Comparison of ENCODE assay signal across 8 cellular contexts in the genomic region with DNA sequence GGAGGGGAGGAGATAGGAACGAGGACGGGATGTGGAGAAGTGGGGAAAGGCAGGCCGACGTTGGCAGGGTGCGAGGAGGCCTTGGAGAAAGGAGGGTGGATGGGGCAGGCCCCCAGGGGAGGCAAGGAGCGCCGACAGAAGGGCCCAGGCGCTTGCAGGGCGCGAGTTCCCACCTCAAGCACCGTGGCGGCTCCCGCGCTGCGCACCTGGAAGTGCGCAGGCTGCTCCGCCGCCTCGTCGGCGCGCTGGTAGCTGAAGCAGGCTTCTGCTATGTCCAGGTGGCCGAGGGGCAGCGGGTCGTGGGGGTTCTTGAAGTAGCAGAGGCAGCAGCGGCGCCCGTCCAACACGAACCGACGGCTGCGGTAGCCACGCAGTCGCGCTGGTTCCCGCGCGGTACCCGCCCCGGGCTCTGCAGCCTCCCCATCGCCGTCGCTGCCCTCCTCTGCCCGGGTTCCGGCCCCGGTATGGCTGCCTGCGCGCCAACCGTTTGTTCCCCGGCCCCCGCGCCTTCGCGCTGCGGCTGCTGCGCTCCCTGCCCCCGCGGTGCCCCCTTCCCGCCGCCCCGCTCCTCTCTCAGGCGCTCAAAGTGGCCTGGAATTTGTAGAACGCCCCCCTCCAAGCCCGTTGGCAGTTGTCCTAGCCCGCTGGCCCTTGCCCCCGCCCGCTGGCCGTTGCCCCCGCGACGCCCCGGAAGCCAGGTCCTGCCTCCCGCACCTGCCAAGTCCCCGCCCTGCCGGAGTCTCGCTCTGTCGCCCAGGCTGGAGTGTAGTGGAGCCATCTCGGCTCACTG. TPM values are rescaled to one million over a fixed set of nuclear protein-coding genes. Genes with fewer than 3 reads are reported as not detected.
DNase-seq lines count a peak whose midpoint lies in the region; ATAC-seq and TF ChIP-seq lines count a peak whose summit lies in the region.

No MANE protein-coding gene starts in this region.

- H3K4me1 ChIP-seq in colonic mucosa = peaks cover 4% of the 10 kb centered on the region
- peaks cover 20% of the 10 kb centered on the region for H3K4me1 ChIP-seq in lower lobe of right lung

- intact Hi-C loops in colonic mucosa (cut with DNase I) = loop anchor here (5.0 to 10.0 kb wide), 2 partner anchors 37 to 125 kb away; no protein-coding TSS in a partner anchor
- intact Hi-C loops in lower lobe of right lung (cut with DNase I) = no loop called here

- H3K27me3 ChIP-seq in colonic mucosa = no peaks in the 10 kb centered on the region
- no peaks in the 10 kb centered on the region for H3K27me3 ChIP-seq in lower lobe of right lung (ENCODE audit: low read depth)

- TF ChIP-seq CTCF in colonic mucosa (IDR thresholded peaks at IDR 0.05) (no peak), lower lobe of right lung (IDR thresholded peaks at IDR 0.05) (no peak)

- H3K36me3 ChIP-seq in colonic mucosa (no peaks in the 10 kb centered on the region), lower lobe of right lung (peaks cover 5% of the 10 kb centered on the region)

- peak overlapping the region; percentile 72 for H3K4me3 ChIP-seq in colonic mucosa
- H3K4me3 ChIP-seq in lower lobe of right lung = peak overlapping the region; percentile 85

- H3K9me3 ChIP-seq in colonic mucosa (no peaks in the 10 kb centered on the region), lower lobe of right lung (no peaks in the 10 kb centered on the region)

- peak overlapping the region; percentile 78 for H3K27ac ChIP-seq in colonic mucosa
- H3K27ac ChIP-seq in lower lobe of right lung = peak overlapping the region; percentile 77

- ATAC-seq in HG02943 (IDR thresholded peaks at IDR 0.05; ENCODE audit: low read depth, unreplicated experiment) (peak; percentile 75), lower lobe of right lung (peak; percentile 93 to 95)

- peak overlapping the region; percentile 62 to 81 for H3K9ac ChIP-seq in colonic mucosa (ENCODE audit: low read depth in 2 of 2, low read length in 2 of 2)

- peak; percentile 2 for DNase-seq in SKM-1 treated with dmso at 0.1 percent for 144 hours (lab: John Stamatoyannopoulos, UW; ENCODE audit: unreplicated experiment)
- no peak for DNase-seq in SKM-1 (lab: John Stamatoyannopoulos, UW; ENCODE audit: unreplicated experiment)
- DNase-seq in NCI-H1930 (lab: John Stamatoyannopoulos, UW) = peak; percentile 64 to 71
- DNase-seq in activated CD4-positive, CD25-positive, alpha-beta regulatory T cell treated with anti-CD3 and anti-CD28 coated beads, Interleukin-2, amount 50 U/mL, for 72 hours = peak; percentile 77
- peak; percentile 92 for DNase-seq in colonic mucosa
- DNase-seq in lower lobe of right lung = peak; percentile 88
- DNase-seq in stimulated activated CD4-positive, alpha-beta T cell treated with anti-CD3 and anti-CD28 coated beads, TNF-alpha, amount 100 ng/mL, for 48 hours (ENCODE audit: low read depth in 3 of 3) = peak; percentile 55 to 69 (median 55)

RNA-seq across cellular contexts. Expression of a gene that starts 1.1 kb away (rescaled TPM):
- 10 to 100 TPM; 24.3 to 37.7 TPM for total RNA-seq in colonic mucosa
- total RNA-seq in lower lobe of right lung = 23.8 TPM

RNA-seq across cellular contexts. Expression of a gene that starts 56.9 kb away (rescaled TPM):
- total RNA-seq in colonic mucosa (10 to 100 TPM; 20.2 to 23.8 TPM), lower lobe of right lung (24.2 TPM)
